20 cellular contexts compared by ENCODE assay signal in genomic region chr6:107555449-107555848, GRCh38.
A peak's percentile ranks its signal among the peaks of the same experiment; 100 is the strongest.
DNase-seq lines count a peak whose midpoint lies in the region; ATAC-seq and TF ChIP-seq lines count a peak whose summit lies in the region.
"Had no signal": no experiment of that assay in that cellular context is flagged by ENCODE, and none has a peak within 500 bp of the region (broad histone marks: within the 10 kb centered on the region; RNA-seq: fewer than 3 reads in every experiment).

No MANE protein-coding gene starts in this region.

- TF ChIP-seq EP300 in sigmoid colon (IDR thresholded peaks at IDR 0.05): no peak

- H3K36me3 ChIP-seq in sigmoid colon: peaks cover 0 to 6% (median 0%) of the 10 kb centered on the region in 4 donors
- H3K36me3 ChIP-seq: WERI-Rb-1 had no signal

- no peak overlapping the region for H3K4me3 ChIP-seq in sigmoid colon
- H3K4me3 ChIP-seq: hepatocyte, SK-N-MC, testis had no signal

- H3K4me1 ChIP-seq in sigmoid colon: peaks cover 0 to 8% (median 6%) of the 10 kb centered on the region in 4 donors
- H3K4me1 ChIP-seq: testis had no signal

- H3K27me3 ChIP-seq in sigmoid colon: no peaks in the 10 kb centered on the region
- H3K27me3 ChIP-seq: hepatocyte, testis had no signal

- TF ChIP-seq CTCF in sigmoid colon (IDR thresholded peaks at IDR 0.05): no peak

- WGBS in sigmoid colon, 2 donors: 93 to 94% methylated on average over 7 of the region's 7 CpGs

- H3K27ac ChIP-seq in sigmoid colon: no peak overlapping the region
- H3K27ac ChIP-seq: hepatocyte, KMS-11, SK-N-MC, testis, WERI-Rb-1 had no signal

- no peak for ATAC-seq in HG02870 (IDR thresholded peaks at IDR 0.05; ENCODE audit: unreplicated experiment)
- ATAC-seq: HCT116; natural killer cell; stimulated activated naive B cell treated with anti-CD40 and anti-IgM and Interleukin-4, amounts not matched to agents 10 μg/mL and 1 μg/mL and 100 μg/mL, for 72 hours had no signal

- intact Hi-C loops in sigmoid colon (cut with DNase I): no loop called here

- no peaks in the 10 kb centered on the region for H3K9me3 ChIP-seq in sigmoid colon
- H3K9me3 ChIP-seq: testis had no signal

- peak; percentile 91 for DNase-seq in NCI-H1417 treated with DMSO at 0.1 percent for 48 hours (lab: John Stamatoyannopoulos, UW)
- DNase-seq in NCI-H2107 (lab: John Stamatoyannopoulos, UW): peak; percentile 74
- peak; percentile 89 for DNase-seq in SK-N-DZ (ENCODE audit: low spot score)
- peak; percentile 23 for DNase-seq in occipital lobe (lab: John Stamatoyannopoulos, UW)
- no peak for DNase-seq in sigmoid colon
- no peak for DNase-seq in UCSD-AML1 (lab: John Stamatoyannopoulos, UW; ENCODE audit: unreplicated experiment)
- DNase-seq: activated CD4-positive, alpha-beta T cell treated with anti-CD3 and anti-CD28 coated beads, Interleukin-2, amount 10 ng/mL, durations not matched to agents 7 days and 5 days; aorta; foreskin fibroblast; midbrain; natural killer cell; NCI-H226; stimulated activated naive B cell treated with anti-CD40 and anti-IgM and Interleukin-4, amounts not matched to agents 10 μg/mL and 1 μg/mL and 100 μg/mL, for 72 hours; testis; WERI-Rb-1 had no signal

- TF ChIP-seq POLR2A in sigmoid colon (IDR thresholded peaks at IDR 0.05): no peak

Comparison
In these comparisons a context has a peak if more than half of its experiments do, and no peak if none do; other contexts are left out.
1. DNase-seq: peak in NCI-H1417 treated with DMSO at 0.1 percent for 48 hours (single experiment), NCI-H2107 (single experiment), SK-N-DZ (single experiment) and occipital lobe (single experiment); none in sigmoid colon (single experiment) and UCSD-AML1 (single experiment).